ENCODE assay signal across 7 cellular contexts in genomic region chr19:37979547-37980082, GRCh38.
DNase-seq lines count a peak whose midpoint lies in the region; ATAC-seq, FAIRE-seq and TF ChIP-seq lines count a peak whose summit lies in the region.

No MANE protein-coding gene starts in this region.

- H3K36me3 ChIP-seq in K562 (ENCODE audit: control insufficient read depth, insufficient read depth, low read length) = no peaks in the 10 kb centered on the region

- H3K79me2 ChIP-seq in K562 (ENCODE audit: control insufficient read depth, insufficient read depth, low read length) = no peaks in the 10 kb centered on the region

- H3K4me1 ChIP-seq in K562 (replicated peaks in 1 of 2; ENCODE audit: control insufficient read depth in 2 of 2, insufficient read depth in 2 of 2, low read length in 2 of 2) = peaks cover 0 to 3% of the 10 kb centered on the region in 2 experiments; a peak in 2 of 5 replicates

- ATAC-seq in HG03520 (IDR thresholded peaks at IDR 0.05; ENCODE audit: unreplicated experiment) (peak; percentile 37), K562 (no peak)
- peak; percentile 77 for ATAC-seq in stimulated activated memory B cell treated with anti-CD40 and anti-IgM and Interleukin-4, amounts not matched to agents 10 μg/mL and 1 μg/mL and 100 μg/mL, for 72 hours

- H3K4me3 ChIP-seq in K562 = no peak overlapping the region

- no peak for TF ChIP-seq RAD21 in K562 (CRISPR knock-in tag; conservative IDR thresholded peaks at IDR 0.05 in 1 of 2, IDR thresholded peaks at IDR 0.05 in 1 of 2)

- no peak for FAIRE-seq in K562 (lab: Jason Lieb, UNC)

- no peaks in the 10 kb centered on the region for H3K9me3 Mint-ChIP-seq in stimulated activated memory B cell treated with anti-CD40 and anti-IgM and Interleukin-4, amounts not matched to agents 10 μg/mL and 1 μg/mL and 100 μg/mL, for 72 hours

- intact Hi-C loops in K562 (cut with micrococcal nuclease) = no loop called here

- no peak overlapping the region for H3K4me2 ChIP-seq in K562 (ENCODE audit: insufficient read depth, low read length)

- peaks cover 13% of the 10 kb centered on the region; the same call in 1 of the 2 replicates for H4K20me1 ChIP-seq in K562 (replicated peaks; ENCODE audit: control insufficient read depth, insufficient read depth, low read length)

- CTCF ChIA-PET in K562 (lab: Yijun Ruan, JAX; ENCODE audit: low intra/inter-chr PET ratio) = no interaction called here

- H3K27me3 Mint-ChIP-seq in stimulated activated memory B cell treated with anti-CD40 and anti-IgM and Interleukin-4, amounts not matched to agents 10 μg/mL and 1 μg/mL and 100 μg/mL, for 72 hours = no peaks in the 10 kb centered on the region

- H3K36me3 Mint-ChIP-seq in stimulated activated memory B cell treated with anti-CD40 and anti-IgM and Interleukin-4, amounts not matched to agents 10 μg/mL and 1 μg/mL and 100 μg/mL, for 72 hours = peaks cover 24% of the 10 kb centered on the region

- in situ Hi-C loops in K562 (cut with MboI) = no loop called here

- no TSS peak for BruUV-seq in K562 (replicated peaks; lab: Mats Ljungman, UMichigan)

- H3K4me1 Mint-ChIP-seq in stimulated activated memory B cell treated with anti-CD40 and anti-IgM and Interleukin-4, amounts not matched to agents 10 μg/mL and 1 μg/mL and 100 μg/mL, for 72 hours = peaks cover 84% of the 10 kb centered on the region

- H3K9me1 ChIP-seq in K562 (ENCODE audit: control insufficient read depth, insufficient read depth, low read length) = no peaks in the 10 kb centered on the region

- 28% methylated on average over 13 of the region's 13 CpGs for WGBS in K562 (ENCODE audit: insufficient coverage, low coverage, missing lambda C conversion rate)

- peak overlapping the region; percentile 59 for H3K4me3 Mint-ChIP-seq in stimulated activated memory B cell treated with anti-CD40 and anti-IgM and Interleukin-4, amounts not matched to agents 10 μg/mL and 1 μg/mL and 100 μg/mL, for 72 hours

- no peak overlapping the region for H3K27ac ChIP-seq in K562 (ENCODE audit: extremely low read depth, low read depth, low read length)

- DNase-seq in K562 (ENCODE audit: extremely low read depth in 1 of 4, low spot score in 3 of 4) (no peak), DMS114 treated with DMSO at 0.1 percent for 48 hours (lab: John Stamatoyannopoulos, UW; ENCODE audit: unreplicated experiment) (no peak), globus pallidus (ENCODE audit: low spot score) (no peak), hepatic stellate cell (ENCODE audit: low spot score) (no peak)

- peak overlapping the region; percentile 95 for H3K27ac Mint-ChIP-seq in stimulated activated memory B cell treated with anti-CD40 and anti-IgM and Interleukin-4, amounts not matched to agents 10 μg/mL and 1 μg/mL and 100 μg/mL, for 72 hours

- no peak overlapping the region for H2AFZ ChIP-seq in K562 (ENCODE audit: low read depth, low read length)

- no peak overlapping the region for H3K9ac ChIP-seq in K562 (ENCODE audit: insufficient read depth in 1 of 2, low read depth in 2 of 2, low read length in 2 of 2)

- POLR2A ChIA-PET in K562 (lab: Yijun Ruan, JAX) = no interaction called here

- no peaks in the 10 kb centered on the region for H3K9me3 ChIP-seq in K562 (replicated peaks; ENCODE audit: control insufficient read depth, insufficient read depth, low read depth, low read length)

- no peak for TF ChIP-seq EP300 in K562 (IDR thresholded peaks at IDR 0.05; ENCODE audit: low read length)

- H3K27me3 ChIP-seq in K562 (ENCODE audit: control insufficient read depth in 2 of 2, insufficient read depth in 2 of 2, low read length in 2 of 2) = peaks cover 0 to 27% of the 10 kb centered on the region in 2 experiments; a peak in 3 of 5 replicates

- TF ChIP-seq POLR2A in GM19193 (IDR thresholded peaks at IDR 0.05; ENCODE audit: extremely low read depth, insufficient read depth, insufficient read length) (peak; percentile 52), K562 (conservative IDR thresholded peaks at IDR 0.05) (no peak)

- no peak for TF ChIP-seq CTCF in K562 (IDR thresholded peaks at IDR 0.05 in 2 of 3, conservative IDR thresholded peaks at IDR 0.05 in 1 of 3; ENCODE audit: insufficient read depth in 2 of 3, low read depth in 1 of 3, low read length in 3 of 3)

TF ChIP-seq in K562, 482 proteins besides CTCF, POLR2A, EP300 and RAD21:
- TF ChIP-seq ZNF445 (CRISPR knock-in tag; IDR thresholded peaks at IDR 0.05; ENCODE audit: low read depth) = no peak
- peak; percentile 37; the same call in 1 of the 2 replicates for TF ChIP-seq NFIC (IDR thresholded peaks at IDR 0.05)
- TF ChIP-seq SUPT5H (IDR thresholded peaks at IDR 0.05) = no peak
- TF ChIP-seq, protein P1, sequence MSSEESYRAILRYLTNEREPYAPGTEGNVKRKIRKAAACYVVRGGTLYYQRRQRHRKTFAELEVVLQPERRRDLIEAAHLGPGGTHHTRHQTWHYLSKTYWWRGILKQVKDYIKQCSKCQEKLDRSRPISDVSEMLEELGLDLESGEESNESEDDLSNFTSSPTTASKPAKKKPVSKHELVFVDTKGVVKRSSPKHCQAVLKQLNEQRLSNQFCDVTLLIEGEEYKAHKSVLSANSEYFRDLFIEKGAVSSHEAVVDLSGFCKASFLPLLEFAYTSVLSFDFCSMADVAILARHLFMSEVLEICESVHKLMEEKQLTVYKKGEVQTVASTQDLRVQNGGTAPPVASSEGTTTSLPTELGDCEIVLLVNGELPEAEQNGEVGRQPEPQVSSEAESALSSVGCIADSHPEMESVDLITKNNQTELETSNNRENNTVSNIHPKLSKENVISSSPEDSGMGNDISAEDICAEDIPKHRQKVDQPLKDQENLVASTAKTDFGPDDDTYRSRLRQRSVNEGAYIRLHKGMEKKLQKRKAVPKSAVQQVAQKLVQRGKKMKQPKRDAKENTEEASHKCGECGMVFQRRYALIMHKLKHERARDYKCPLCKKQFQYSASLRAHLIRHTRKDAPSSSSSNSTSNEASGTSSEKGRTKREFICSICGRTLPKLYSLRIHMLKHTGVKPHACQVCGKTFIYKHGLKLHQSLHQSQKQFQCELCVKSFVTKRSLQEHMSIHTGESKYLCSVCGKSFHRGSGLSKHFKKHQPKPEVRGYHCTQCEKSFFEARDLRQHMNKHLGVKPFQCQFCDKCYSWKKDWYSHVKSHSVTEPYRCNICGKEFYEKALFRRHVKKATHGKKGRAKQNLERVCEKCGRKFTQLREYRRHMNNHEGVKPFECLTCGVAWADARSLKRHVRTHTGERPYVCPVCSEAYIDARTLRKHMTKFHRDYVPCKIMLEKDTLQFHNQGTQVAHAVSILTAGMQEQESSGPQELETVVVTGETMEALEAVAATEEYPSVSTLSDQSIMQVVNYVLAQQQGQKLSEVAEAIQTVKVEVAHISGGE (CRISPR knock-in tag; IDR thresholded peaks at IDR 0.05) = no peak
